Comparison of ENCODE assay signal across 16 cellular contexts in the genomic region with DNA sequence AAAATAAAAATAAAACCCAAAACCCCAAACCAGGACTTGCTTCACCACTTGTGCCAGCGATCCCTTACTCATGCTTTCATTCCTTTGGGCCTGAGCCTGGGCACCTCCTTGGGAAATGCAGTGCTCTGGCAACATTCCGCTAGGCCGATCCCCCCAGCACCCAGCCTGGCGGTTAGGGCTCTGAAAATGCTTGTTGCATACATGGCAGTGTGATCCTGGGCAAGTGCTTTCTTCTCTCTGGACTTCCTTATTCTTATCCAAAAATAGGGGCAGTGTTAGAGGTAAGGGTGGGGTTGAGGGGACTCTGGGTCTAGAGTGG. TPM values are rescaled to one million over a fixed set of nuclear protein-coding genes. Genes with fewer than 3 reads are reported as not detected.
DNase-seq lines count a peak whose midpoint lies in the region; ATAC-seq and TF ChIP-seq lines count a peak whose summit lies in the region.
"Had no signal": no experiment of that assay in that cellular context is flagged by ENCODE, and none has a peak within 500 bp of the region (broad histone marks: within the 10 kb centered on the region; RNA-seq: fewer than 3 reads in every experiment).

No MANE protein-coding gene starts in this region.

- H2AFZ ChIP-seq in mammary epithelial cell (ENCODE audit: low read depth, low read length) (no peak overlapping the region), smooth muscle cell (ENCODE audit: low read depth) (no peak overlapping the region)
- H2AFZ ChIP-seq: GM23248 had no signal

- dilution Hi-C loops in mammary epithelial cell (cut with HindIII; ENCODE audit: low sequenced_read_pairs), result no loop called here

- no peaks in the 10 kb centered on the region for H4K20me1 ChIP-seq in mammary epithelial cell (ENCODE audit: insufficient read depth, low read length)
- no peaks in the 10 kb centered on the region for H4K20me1 ChIP-seq in smooth muscle cell (ENCODE audit: low read depth)

- H3K79me2 ChIP-seq in mammary epithelial cell (ENCODE audit: insufficient read depth, low read length) (no peaks in the 10 kb centered on the region), smooth muscle cell (ENCODE audit: low read depth) (no peaks in the 10 kb centered on the region)

- DNase-seq in mammary epithelial cell (no peak), breast epithelium (ENCODE audit: low spot score in 2 of 2) (no peak), epithelial cell of prostate (ENCODE audit: low read depth, low spot score) (no peak), smooth muscle cell (lab: John Stamatoyannopoulos, UW; ENCODE audit: unreplicated experiment) (no peak), cerebellum (ENCODE audit: low spot score) (no peak), NCI-H526 (lab: John Stamatoyannopoulos, UW) (no peak)
- no peak for DNase-seq in activated effector memory CD4-positive, alpha-beta T cell treated with anti-CD3 and anti-CD28 coated beads, Interleukin-2, amount 50 U/mL, for 16 hours
- DNase-seq: CD8-positive, alpha-beta T cell; COR-L47; DMS153; DND-41; GDM1; GM23248 had no signal

- no peak for TF ChIP-seq POLR2A in breast epithelium (IDR thresholded peaks at IDR 0.05)

- BruUV-seq in mammary epithelial cell (replicated peaks; lab: Mats Ljungman, UMichigan), result no TSS peak

- no peaks in the 10 kb centered on the region for H3K27me3 ChIP-seq in mammary epithelial cell (ENCODE audit: insufficient read depth, low read length)
- peaks cover 0 to 61% of the 10 kb centered on the region in 2 donors for H3K27me3 ChIP-seq in breast epithelium
- H3K27me3 ChIP-seq in smooth muscle cell (ENCODE audit: low read depth), result no peaks in the 10 kb centered on the region

- WGBS in mammary epithelial cell (ENCODE audit: low coverage, missing lambda C conversion rate), result 75% methylated on average over 4 of the region's 4 CpGs
- 89% methylated on average over 4 of the region's 4 CpGs for WGBS in smooth muscle cell (ENCODE audit: low lambda C conversion rate)

- H3K27ac ChIP-seq in mammary epithelial cell (ENCODE audit: insufficient read depth, low read depth, low read length), result no peak overlapping the region
- no peak overlapping the region for H3K27ac ChIP-seq in breast epithelium
- H3K27ac ChIP-seq in epithelial cell of prostate, result peak overlapping the region; percentile 95
- peak overlapping the region; percentile 76 for H3K27ac ChIP-seq in smooth muscle cell (ENCODE audit: low read depth)
- H3K27ac ChIP-seq: 22Rv1, GM23248 had no signal

- TF ChIP-seq CTCF in mammary epithelial cell (conservative IDR thresholded peaks at IDR 0.05 in 1 of 2, IDR thresholded peaks at IDR 0.05 in 1 of 2; ENCODE audit: extremely low read depth in 1 of 2, insufficient read depth in 1 of 2, low read depth in 1 of 2, low read length in 2 of 2) (no peak), breast epithelium (IDR thresholded peaks at IDR 0.05) (no peak), smooth muscle cell (IDR thresholded peaks at IDR 0.05; ENCODE audit: borderline replicate concordance, insufficient read depth, poor library complexity, severe bottlenecking) (no peak)

- in situ Hi-C loops in mammary epithelial cell (cut with MboI; ENCODE audit: low sequenced_read_pairs in 2 of 2), result no loop called here

- H3K4me3 ChIP-seq in mammary epithelial cell (replicated peaks in 1 of 3; ENCODE audit: insufficient read depth in 1 of 3, low read depth in 2 of 3, low read length in 3 of 3) (no peak overlapping the region), breast epithelium (no peak overlapping the region), smooth muscle cell (no peak overlapping the region)
- H3K4me3 ChIP-seq: GM23248 had no signal

- CTCF ChIA-PET in mammary epithelial cell (lab: Charles Lee; ENCODE audit: low non-redundant PET), result no interaction called here

- no peak for ATAC-seq in GM21786 (IDR thresholded peaks at IDR 0.05; ENCODE audit: unreplicated experiment)
- ATAC-seq: CD8-positive, alpha-beta T cell; HCT116 had no signal

- H3K4me1 ChIP-seq in mammary epithelial cell (ENCODE audit: insufficient read depth, low read length), result peaks cover 21% of the 10 kb centered on the region
- H3K4me1 ChIP-seq in breast epithelium, result no peaks in the 10 kb centered on the region
- peaks cover 5% of the 10 kb centered on the region for H3K4me1 ChIP-seq in smooth muscle cell (ENCODE audit: low read depth)

- H3K36me3 ChIP-seq in mammary epithelial cell (ENCODE audit: insufficient read depth, low read length) (no peaks in the 10 kb centered on the region), breast epithelium (no peaks in the 10 kb centered on the region), smooth muscle cell (ENCODE audit: low read depth) (no peaks in the 10 kb centered on the region)

- H3K4me2 ChIP-seq in mammary epithelial cell (ENCODE audit: insufficient read depth, low read depth, low read length) (peak overlapping the region; percentile 46), smooth muscle cell (no peak overlapping the region)

- intact Hi-C loops in mammary epithelial cell (cut with micrococcal nuclease) (no loop called here), breast epithelium (cut with DNase I; ENCODE audit: low total_unique reads) (no loop called here)

- H3F3A ChIP-seq in smooth muscle cell (ENCODE audit: low read depth), result no peaks in the 10 kb centered on the region

- no peaks in the 10 kb centered on the region for H3K9me3 ChIP-seq in mammary epithelial cell (replicated peaks; ENCODE audit: insufficient read depth, low read length)
- no peaks in the 10 kb centered on the region for H3K9me3 ChIP-seq in breast epithelium
- no peaks in the 10 kb centered on the region for H3K9me3 ChIP-seq in smooth muscle cell (replicated peaks; ENCODE audit: low read depth)

- H3K9ac ChIP-seq in mammary epithelial cell (ENCODE audit: insufficient read depth, low read length) (no peak overlapping the region), smooth muscle cell (ENCODE audit: low read depth) (peak overlapping the region; percentile 29)
- H3K9ac ChIP-seq: GM23248 had no signal

RNA-seq across cellular contexts. Expression of a gene that starts 4.6 kb away (rescaled TPM):
- total RNA-seq in mammary epithelial cell, result 10 to 100 TPM; 35.2 to 46.6 TPM
- 30.2 TPM for polyA plus RNA-seq in mammary epithelial cell
- polyA minus RNA-seq in mammary epithelial cell, result 31.5 TPM
- 10 to 100 TPM in 1 of 3 donors, 1 to 10 TPM in 2; 5.9 to 19.5 (median 7.5) TPM for total RNA-seq in breast epithelium
- 11.8 and 12.3 TPM in 2 replicates for total RNA-seq in smooth muscle cell
- 7.2 and 17.5 TPM in 2 replicates for polyA plus RNA-seq in smooth muscle cell
- total RNA-seq in cerebellum, result 2.9 TPM

Comparison
In these comparisons a context has a peak if more than half of its experiments do, and no peak if none do; other contexts are left out.
1. H3K27ac ChIP-seq: peak in epithelial cell of prostate (single experiment) and smooth muscle cell (single experiment); none in mammary epithelial cell (single experiment) and breast epithelium (0 of 2).